In genomic region chr14:49962616-49963015, GRCh38 we compare ENCODE assay signal across 8 cellular contexts.
DNase-seq lines count a peak whose midpoint lies in the region; ATAC-seq lines count a peak whose summit lies in the region.

No MANE protein-coding gene starts in this region.

- ATAC-seq in GM18867 (IDR thresholded peaks at IDR 0.05; ENCODE audit: unreplicated experiment) (peak; percentile 52), HG03108 (IDR thresholded peaks at IDR 0.05; ENCODE audit: unreplicated experiment) (peak; percentile 51)

- peak; percentile 54 for DNase-seq in activated T-helper 9 cell treated with anti-CD3 and anti-CD28 coated beads, Interleukin-2, amount 50 U/mL, for 16 hours (ENCODE audit: low read depth)
- peak; percentile 51 to 67 (median 63) for DNase-seq in stimulated activated CD4-positive, alpha-beta T cell treated with anti-CD3 and anti-CD28 coated beads, Interleukin-12 subunit alpha, Interleukin-12 subunit beta, amount 100 ng/mL, for 48 hours (ENCODE audit: low read depth in 2 of 3, low spot score in 1 of 3)
- DNase-seq in DMS153 treated with DMSO at 0.1 percent for 48 hours (lab: John Stamatoyannopoulos, UW; ENCODE audit: unreplicated experiment) (no peak), RKO (ENCODE audit: low spot score) (no peak), NCI-H2227 (lab: John Stamatoyannopoulos, UW; ENCODE audit: unreplicated experiment) (no peak)
- DNase-seq in activated CD8-positive, alpha-beta memory T cell treated with anti-CD3 and anti-CD28 coated beads, Interleukin-2, amount 50 U/mL, for 4 hours: no peak

Comparison
In these comparisons a context has a peak if more than half of its experiments do, and no peak if none do; other contexts are left out.
1. DNase-seq: peak in activated T-helper 9 cell treated with anti-CD3 and anti-CD28 coated beads, Interleukin-2, amount 50 U/mL, for 16 hours (single experiment) and stimulated activated CD4-positive, alpha-beta T cell treated with anti-CD3 and anti-CD28 coated beads, Interleukin-12 subunit alpha, Interleukin-12 subunit beta, amount 100 ng/mL, for 48 hours (3 of 3); none in DMS153 treated with DMSO at 0.1 percent for 48 hours (single experiment), RKO (single experiment), NCI-H2227 (single experiment) and activated CD8-positive, alpha-beta memory T cell treated with anti-CD3 and anti-CD28 coated beads, Interleukin-2, amount 50 U/mL, for 4 hours (single experiment).